In the genomic region with DNA sequence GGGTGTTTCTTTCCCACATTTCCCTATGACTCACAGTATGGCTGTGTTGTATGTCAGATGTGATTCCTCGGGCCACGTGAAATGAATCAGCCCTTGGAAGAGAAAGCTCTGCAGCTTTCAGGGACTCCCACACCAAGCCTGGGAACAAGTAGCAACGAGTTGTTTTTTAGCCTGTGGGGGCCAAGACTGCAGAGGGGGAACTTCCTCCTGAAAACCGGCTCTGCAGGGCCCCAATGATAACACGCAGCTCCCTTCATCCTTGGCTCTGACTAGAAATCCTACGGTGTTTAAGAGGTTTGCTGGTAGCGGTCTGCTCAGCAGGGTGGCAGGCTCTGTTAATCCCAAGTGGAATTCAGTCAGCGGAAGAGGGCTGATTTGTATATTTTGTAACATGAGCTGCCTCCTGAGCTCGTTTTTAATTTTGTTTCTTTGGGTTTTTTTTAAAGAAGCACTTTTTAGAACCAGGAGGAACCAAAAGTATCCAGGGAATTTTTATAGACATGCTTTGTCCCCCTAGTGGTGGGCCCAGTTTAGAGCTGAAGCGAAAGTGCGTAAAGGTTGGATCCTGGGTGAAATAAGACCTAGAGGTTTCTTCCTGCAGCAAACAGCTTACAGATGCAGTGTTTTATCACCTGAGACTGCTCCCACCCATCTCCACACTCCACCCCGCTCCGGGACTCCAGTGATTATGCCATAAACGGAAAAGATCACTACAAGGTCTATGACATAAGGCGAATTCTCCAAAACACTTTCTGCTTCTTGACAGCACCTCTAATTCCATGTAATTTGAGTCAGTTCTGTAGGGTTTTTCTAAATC, we compare ENCODE assay signal across 8 cellular contexts. TPM values are rescaled to one million over a fixed set of nuclear protein-coding genes. Genes with fewer than 3 reads are reported as not detected.
DNase-seq lines count a peak whose midpoint lies in the region; ATAC-seq, FAIRE-seq and TF ChIP-seq lines count a peak whose summit lies in the region.

No MANE protein-coding gene starts in this region.

- H3K4me1 ChIP-seq in ES-I3 (ENCODE audit: insufficient read depth, low read length) (peaks cover 22% of the 10 kb centered on the region), K562 (replicated peaks in 1 of 2; ENCODE audit: control insufficient read depth in 2 of 2, insufficient read depth in 2 of 2, low read length in 2 of 2) (no peaks in the 10 kb centered on the region), iPS-18a (ENCODE audit: control insufficient read depth, low read depth, low read length) (peaks cover 25% of the 10 kb centered on the region), skeletal muscle satellite cell (ENCODE audit: control insufficient read depth, insufficient read depth, low read length) (peaks cover 38% of the 10 kb centered on the region)

- DNase-seq in NCI-H1105 treated with DMSO at 0.1 percent for 48 hours (lab: John Stamatoyannopoulos, UW) = peak; percentile 25
- DNase-seq in K562 (ENCODE audit: extremely low read depth in 1 of 4, low spot score in 3 of 4) = peak in 3 of 4 experiments; percentile 21 to 34 (median 31)
- DNase-seq in GDM1 (lab: John Stamatoyannopoulos, UW) = no peak
- DNase-seq in activated CD4-positive, alpha-beta T cell treated with anti-CD3 and anti-CD28 coated beads, Interleukin-2, amount 10 ng/mL, durations not matched to agents 24 days and 14 days = no peak
- DNase-seq in activated naive CD8-positive, alpha-beta T cell treated with anti-CD3 and anti-CD28 coated beads, Interleukin-2, amount 50 U/mL, for 24 hours = no peak

- TF ChIP-seq CTCF in K562 (IDR thresholded peaks at IDR 0.05 in 2 of 3, conservative IDR thresholded peaks at IDR 0.05 in 1 of 3; ENCODE audit: insufficient read depth in 2 of 3, low read depth in 1 of 3, low read length in 3 of 3) = peak; percentile 47 to 58 (median 50)

- peaks cover 2% of the 10 kb centered on the region for H3K27me3 Mint-ChIP-seq in activated CD4-positive, alpha-beta T cell treated with anti-CD3 and anti-CD28 coated beads, Interleukin-2, amount 10 ng/mL, durations not matched to agents 24 days and 14 days
- no peaks in the 10 kb centered on the region for H3K27me3 Mint-ChIP-seq in activated naive CD8-positive, alpha-beta T cell treated with anti-CD3 and anti-CD28 coated beads, Interleukin-2, amount 50 U/mL, for 24 hours

- in situ Hi-C loops in K562 (cut with MboI) = loop anchor here (25.0 kb wide), 1 partner anchor 273 kb away; the partner anchor contains the start of gene SHCBP1L

- H3K27ac ChIP-seq in K562 (ENCODE audit: extremely low read depth, low read depth, low read length) = no peak overlapping the region
- peak overlapping the region; percentile 75 for H3K27ac ChIP-seq in iPS-18a (ENCODE audit: low read length)

- H3K9me3 ChIP-seq in ES-I3 (ENCODE audit: control insufficient read depth, insufficient read depth, low read length) (no peaks in the 10 kb centered on the region), K562 (replicated peaks; ENCODE audit: control insufficient read depth, insufficient read depth, low read depth, low read length) (no peaks in the 10 kb centered on the region), iPS-18a (ENCODE audit: control insufficient read depth, low read depth, low read length) (no peaks in the 10 kb centered on the region), skeletal muscle satellite cell (replicated peaks; ENCODE audit: low read length) (no peaks in the 10 kb centered on the region)

- H4K20me1 ChIP-seq in K562 (replicated peaks; ENCODE audit: control insufficient read depth, insufficient read depth, low read length) = no peaks in the 10 kb centered on the region

- H3K36me3 ChIP-seq in ES-I3 (ENCODE audit: insufficient read depth, low read length) (no peaks in the 10 kb centered on the region; the same call in 1 of the 2 replicates), K562 (ENCODE audit: control insufficient read depth, insufficient read depth, low read length) (no peaks in the 10 kb centered on the region), iPS-18a (ENCODE audit: control insufficient read depth, low read depth, low read length) (no peaks in the 10 kb centered on the region), skeletal muscle satellite cell (ENCODE audit: insufficient read depth, low read length) (no peaks in the 10 kb centered on the region)

- H3K27me3 ChIP-seq in K562 (ENCODE audit: control insufficient read depth in 2 of 2, insufficient read depth in 2 of 2, low read length in 2 of 2) (peaks cover 0 to 18% of the 10 kb centered on the region in 2 experiments; a peak in 4 of 5 replicates), iPS-18a (ENCODE audit: control insufficient read depth, insufficient read depth, low read length) (no peaks in the 10 kb centered on the region), skeletal muscle satellite cell (ENCODE audit: control insufficient read depth, insufficient read depth, low read length) (no peaks in the 10 kb centered on the region)

- ATAC-seq in K562 = peak; percentile 59; the same call in 1 of the 3 replicates
- no peak for ATAC-seq in activated naive CD8-positive, alpha-beta T cell treated with anti-CD3 and anti-CD28 coated beads, Interleukin-2, amount 50 U/mL, for 24 hours

- no peak for FAIRE-seq in K562 (lab: Jason Lieb, UNC)

- TF ChIP-seq RAD21 in K562 (CRISPR knock-in tag; conservative IDR thresholded peaks at IDR 0.05 in 1 of 2, IDR thresholded peaks at IDR 0.05 in 1 of 2) = no peak

- TF ChIP-seq EP300 in K562 (IDR thresholded peaks at IDR 0.05; ENCODE audit: low read length) = no peak

- TF ChIP-seq POLR2A in K562 (conservative IDR thresholded peaks at IDR 0.05) = no peak

- H3K4me1 Mint-ChIP-seq in activated CD4-positive, alpha-beta T cell treated with anti-CD3 and anti-CD28 coated beads, Interleukin-2, amount 10 ng/mL, durations not matched to agents 24 days and 14 days = no peaks in the 10 kb centered on the region
- no peaks in the 10 kb centered on the region for H3K4me1 Mint-ChIP-seq in activated naive CD8-positive, alpha-beta T cell treated with anti-CD3 and anti-CD28 coated beads, Interleukin-2, amount 50 U/mL, for 24 hours

- intact Hi-C loops in K562 (cut with micrococcal nuclease) = no loop called here
- intact Hi-C loops in activated CD4-positive, alpha-beta T cell treated with anti-CD3 and anti-CD28 coated beads, Interleukin-2, amount 10 ng/mL, durations not matched to agents 24 days and 14 days (cut with micrococcal nuclease) = no loop called here

- POLR2A ChIA-PET in K562 (lab: Yijun Ruan, JAX) = interaction anchor here (0.9 kb wide), 1 partner anchor 10 kb away, joined by 4 read pairs; no protein-coding TSS in a partner anchor

- H2AFZ ChIP-seq in K562 (ENCODE audit: low read depth, low read length) = peak overlapping the region; percentile 58

- H3K27ac Mint-ChIP-seq in activated CD4-positive, alpha-beta T cell treated with anti-CD3 and anti-CD28 coated beads, Interleukin-2, amount 10 ng/mL, durations not matched to agents 24 days and 14 days = no peak overlapping the region
- H3K27ac Mint-ChIP-seq in activated naive CD8-positive, alpha-beta T cell treated with anti-CD3 and anti-CD28 coated beads, Interleukin-2, amount 50 U/mL, for 24 hours = no peak overlapping the region

- 17% methylated on average over 15 of the region's 15 CpGs for WGBS in K562 (ENCODE audit: insufficient coverage, low coverage, missing lambda C conversion rate)

- no peak overlapping the region for H3K4me3 ChIP-seq in K562
- peak overlapping the region; percentile 41 for H3K4me3 ChIP-seq in iPS-18a (ENCODE audit: low read length)
- peak overlapping the region; percentile 66 for H3K4me3 ChIP-seq in skeletal muscle satellite cell (ENCODE audit: low read length)

- H3K9me3 Mint-ChIP-seq in activated CD4-positive, alpha-beta T cell treated with anti-CD3 and anti-CD28 coated beads, Interleukin-2, amount 10 ng/mL, durations not matched to agents 24 days and 14 days = no peaks in the 10 kb centered on the region
- H3K9me3 Mint-ChIP-seq in activated naive CD8-positive, alpha-beta T cell treated with anti-CD3 and anti-CD28 coated beads, Interleukin-2, amount 50 U/mL, for 24 hours = no peaks in the 10 kb centered on the region

- H3K36me3 Mint-ChIP-seq in activated CD4-positive, alpha-beta T cell treated with anti-CD3 and anti-CD28 coated beads, Interleukin-2, amount 10 ng/mL, durations not matched to agents 24 days and 14 days (ENCODE audit: low read depth) = no peaks in the 10 kb centered on the region
- no peaks in the 10 kb centered on the region for H3K36me3 Mint-ChIP-seq in activated naive CD8-positive, alpha-beta T cell treated with anti-CD3 and anti-CD28 coated beads, Interleukin-2, amount 50 U/mL, for 24 hours (ENCODE audit: low read depth)

- H3K79me2 ChIP-seq in K562 (ENCODE audit: control insufficient read depth, insufficient read depth, low read length) = no peaks in the 10 kb centered on the region

- CTCF ChIA-PET in K562 (lab: Yijun Ruan, JAX; ENCODE audit: low intra/inter-chr PET ratio) = no interaction called here

- H3K4me3 Mint-ChIP-seq in activated CD4-positive, alpha-beta T cell treated with anti-CD3 and anti-CD28 coated beads, Interleukin-2, amount 10 ng/mL, durations not matched to agents 24 days and 14 days = no peak overlapping the region
- no peak overlapping the region for H3K4me3 Mint-ChIP-seq in activated naive CD8-positive, alpha-beta T cell treated with anti-CD3 and anti-CD28 coated beads, Interleukin-2, amount 50 U/mL, for 24 hours

- H3K4me2 ChIP-seq in K562 (ENCODE audit: insufficient read depth, low read length) (peak overlapping the region; percentile 6; the same call in 1 of the 2 replicates), skeletal muscle satellite cell (ENCODE audit: low read length) (peak overlapping the region; percentile 92)

- H3K9me1 ChIP-seq in K562 (ENCODE audit: control insufficient read depth, insufficient read depth, low read length) = no peaks in the 10 kb centered on the region

- H3K9ac ChIP-seq in ES-I3 (ENCODE audit: low read depth, low read length) = peak overlapping the region; percentile 33; the same call in 1 of the 2 replicates
- H3K9ac ChIP-seq in K562 (ENCODE audit: insufficient read depth in 1 of 2, low read depth in 2 of 2, low read length in 2 of 2) = no peak overlapping the region
- peak overlapping the region; percentile 18 for H3K9ac ChIP-seq in iPS-18a (ENCODE audit: low read length)
- peak overlapping the region; percentile 84 for H3K9ac ChIP-seq in skeletal muscle satellite cell (ENCODE audit: low read depth, low read length)

- no TSS peak for BruUV-seq in K562 (replicated peaks; lab: Mats Ljungman, UMichigan)

RNA-seq across cellular contexts. Expression of gene LAMC2, which starts 48.8 kb away (rescaled TPM):
- 0.12 TPM in 1 of 2 replicates, not detected in the other for total RNA-seq in K562 (2011; cell fraction: chromatin; rRNA removed; ENCODE audit: low replicate concordance)
- total RNA-seq in K562 (2011; cell fraction: nucleolus; rRNA removed) = 0.13 TPM in 1 of 2 replicates, not detected in the other
- not detected in 2 replicates for total RNA-seq in K562 (2011; cell fraction: nucleoplasm; rRNA removed)
- total RNA-seq in K562 (2014; rRNA removed) (not detected in 2 replicates), K562 (2014; rRNA removed; fragmentation: Illumina TruSeq; extraction: Trizol) (not detected in 2 replicates), K562 (2015; rRNA removed; fragmentation: Illumina TruSeq; extraction: Trizol) (not detected in 2 replicates), K562 (2021) (0.02 and 0.04 TPM in 2 replicates)
- polyA plus RNA-seq in K562 (2011; rRNA removed) (0.03 TPM in 1 of 2 replicates, not detected in the other), K562 (2014; fragmentation: Illumina TruSeq; extraction: Trizol) (not detected in 2 replicates), K562 (2014; fragmentation: Nextera tagmentation; extraction: Ambion mirVana) (not detected), K562 (2014; rRNA removed) (not detected in 2 replicates)
- not detected in 2 replicates for polyA plus RNA-seq in K562 (2011; cell fraction: cytosol; rRNA removed)
- not detected in 2 replicates for polyA plus RNA-seq in K562 (2011; cell fraction: nucleus; rRNA removed)
- polyA plus RNA-seq in K562 (2012) = not detected in 2 replicates
- polyA minus RNA-seq in K562 (2011; rRNA and poly(A)+ RNA removed) = not detected in 2 replicates
- polyA minus RNA-seq in K562 (2011; cell fraction: cytosol; rRNA and poly(A)+ RNA removed) = 0.36 TPM in 1 of 2 replicates, not detected in the other
- polyA minus RNA-seq in K562 (2011; cell fraction: nucleus; rRNA and poly(A)+ RNA removed) = not detected in 2 replicates
- 15.9 and 20.8 TPM in 2 replicates for total RNA-seq in skeletal muscle satellite cell (2012; rRNA removed)
- 0.05 and 0.07 TPM in 2 replicates for total RNA-seq in activated CD4-positive, alpha-beta T cell treated with anti-CD3 and anti-CD28 coated beads, Interleukin-2, amount 10 ng/mL, durations not matched to agents 24 days and 14 days

Comparison
In these comparisons a context has a peak if more than half of its experiments do, and no peak if none do; other contexts are left out.
1. H3K9ac ChIP-seq: peak in ES-I3 (single experiment), iPS-18a (single experiment) and skeletal muscle satellite cell (single experiment); none in K562 (0 of 2).
2. DNase-seq: peak in NCI-H1105 treated with DMSO at 0.1 percent for 48 hours (single experiment) and K562 (3 of 4); none in GDM1 (single experiment), activated CD4-positive, alpha-beta T cell treated with anti-CD3 and anti-CD28 coated beads, Interleukin-2, amount 10 ng/mL, durations not matched to agents 24 days and 14 days (single experiment) and activated naive CD8-positive, alpha-beta T cell treated with anti-CD3 and anti-CD28 coated beads, Interleukin-2, amount 50 U/mL, for 24 hours (single experiment).